1 cellular context compared by ENCODE assay signal in the genomic region with DNA sequence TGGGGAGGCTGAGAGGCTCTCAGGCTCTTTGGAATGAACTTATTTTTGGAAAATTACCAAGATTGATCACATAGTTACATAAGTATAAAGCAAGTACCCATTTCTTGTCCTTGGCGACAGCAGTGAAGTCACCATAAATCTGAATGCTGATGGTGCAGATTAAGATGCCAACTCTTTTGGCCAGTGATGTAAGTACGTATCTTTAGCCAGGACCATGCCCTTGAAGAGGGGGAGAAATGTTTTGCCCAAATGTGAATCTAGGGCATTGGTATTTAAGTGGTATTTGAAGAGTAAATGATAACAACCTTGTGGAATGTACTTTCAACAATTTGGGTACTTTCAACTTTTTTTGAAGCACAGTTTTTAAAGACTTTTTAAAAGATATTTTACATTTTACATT.
TF ChIP-seq lines count a peak whose summit lies in the region.

No MANE protein-coding gene starts in this region.

TF ChIP-seq in SK-N-SH treated with all-trans-retinoic acid at 6 μM for 48 hours, 23 proteins besides CTCF, POLR2A, EP300 and RAD21 (continued from another document):
- TF ChIP-seq TCF4 (CRISPR knock-in tag; IDR thresholded peaks at IDR 0.05; ENCODE audit: borderline replicate concordance) = no peak
- TF ChIP-seq ZC3H10 (CRISPR knock-in tag; IDR thresholded peaks at IDR 0.05) = no peak
- TF ChIP-seq, protein P1, sequence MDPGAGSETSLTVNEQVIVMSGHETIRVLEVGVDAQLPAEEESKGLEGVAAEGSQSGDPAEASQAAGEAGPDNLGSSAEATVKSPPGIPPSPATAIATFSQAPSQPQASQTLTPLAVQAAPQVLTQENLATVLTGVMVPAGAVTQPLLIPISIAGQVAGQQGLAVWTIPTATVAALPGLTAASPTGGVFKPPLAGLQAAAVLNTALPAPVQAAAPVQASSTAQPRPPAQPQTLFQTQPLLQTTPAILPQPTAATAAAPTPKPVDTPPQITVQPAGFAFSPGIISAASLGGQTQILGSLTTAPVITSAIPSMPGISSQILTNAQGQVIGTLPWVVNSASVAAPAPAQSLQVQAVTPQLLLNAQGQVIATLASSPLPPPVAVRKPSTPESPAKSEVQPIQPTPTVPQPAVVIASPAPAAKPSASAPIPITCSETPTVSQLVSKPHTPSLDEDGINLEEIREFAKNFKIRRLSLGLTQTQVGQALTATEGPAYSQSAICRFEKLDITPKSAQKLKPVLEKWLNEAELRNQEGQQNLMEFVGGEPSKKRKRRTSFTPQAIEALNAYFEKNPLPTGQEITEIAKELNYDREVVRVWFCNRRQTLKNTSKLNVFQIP (CRISPR knock-in tag; IDR thresholded peaks at IDR 0.05; ENCODE audit: borderline replicate concordance, low read depth) = no peak
- TF ChIP-seq OSR1 (CRISPR knock-in tag; IDR thresholded peaks at IDR 0.05) = no peak
- no peak for TF ChIP-seq GLIS3 (CRISPR knock-in tag; IDR thresholded peaks at IDR 0.05)
- no peak for TF ChIP-seq ZFP3 (CRISPR knock-in tag; IDR thresholded peaks at IDR 0.05)
